In genomic region chr11:12060385-12060980, GRCh38 we compare ENCODE assay signal across 15 cellular contexts. TPM values are rescaled to one million over a fixed set of nuclear protein-coding genes. Genes with fewer than 3 reads are reported as not detected.
A peak's percentile ranks its signal among the peaks of the same experiment; 100 is the strongest.
DNase-seq lines count a peak whose midpoint lies in the region; ATAC-seq and TF ChIP-seq lines count a peak whose summit lies in the region.
"Had no signal": no experiment of that assay in that cellular context is flagged by ENCODE, and none has a peak within 500 bp of the region (broad histone marks: within the 10 kb centered on the region; RNA-seq: fewer than 3 reads in every experiment).

No MANE protein-coding gene starts in this region.

- H3K4me2 ChIP-seq in osteoblast (ENCODE audit: insufficient read depth, low read length), result no peak overlapping the region
- H3K4me2 ChIP-seq: BLaER1 had no signal

- POLR2A ChIA-PET in activated CD4-positive, alpha-beta memory T cell treated with anti-CD3 and anti-CD28 coated beads for 36 hours (lab: Charles Lee), result interaction anchor here (0.5 kb wide), 1 partner anchor 200 kb away, joined by 3 read pairs; no protein-coding TSS in a partner anchor
- POLR2A ChIA-PET in activated CD4-positive, alpha-beta memory T cell treated with anti-CD3 and anti-CD28 coated beads, Interleukin-2, amount 10 ng/mL, durations not matched to agents 7 days and 5 days (lab: Charles Lee), result no interaction called here

- no peaks in the 10 kb centered on the region for H3K27me3 Mint-ChIP-seq in activated CD4-positive, alpha-beta memory T cell treated with anti-CD3 and anti-CD28 coated beads for 36 hours
- no peaks in the 10 kb centered on the region for H3K27me3 Mint-ChIP-seq in activated CD4-positive, alpha-beta memory T cell treated with anti-CD3 and anti-CD28 coated beads, Interleukin-2, amount 10 ng/mL, durations not matched to agents 7 days and 5 days

- TF ChIP-seq POLR2A in sigmoid colon (IDR thresholded peaks at IDR 0.05), result no peak

- WGBS in sigmoid colon, 2 donors, result 50 to 81% methylated on average over 4 of the region's 4 CpGs

- H3K4me3 Mint-ChIP-seq in activated CD4-positive, alpha-beta memory T cell treated with anti-CD3 and anti-CD28 coated beads for 36 hours, result no peak overlapping the region
- no peak overlapping the region for H3K4me3 Mint-ChIP-seq in activated CD4-positive, alpha-beta memory T cell treated with anti-CD3 and anti-CD28 coated beads, Interleukin-2, amount 10 ng/mL, durations not matched to agents 7 days and 5 days
- H3K4me3 Mint-ChIP-seq: IgD-negative memory B cell had no signal

- no peak for TF ChIP-seq EP300 in sigmoid colon (IDR thresholded peaks at IDR 0.05)

- CTCF ChIA-PET in activated CD4-positive, alpha-beta memory T cell treated with anti-CD3 and anti-CD28 coated beads for 36 hours (lab: Charles Lee), result interaction anchor here (1.2 to 1.8 kb wide), 3 partner anchors 12 to 229 kb away, joined by 3 to 8 read pairs (median 4); no protein-coding TSS in a partner anchor
- CTCF ChIA-PET in activated CD4-positive, alpha-beta memory T cell treated with anti-CD3 and anti-CD28 coated beads, Interleukin-2, amount 10 ng/mL, durations not matched to agents 7 days and 5 days (lab: Charles Lee), result interaction anchor here (1.6 to 2.1 kb wide), 3 partner anchors 13 to 221 kb away, joined by 6 to 7 read pairs (median 6); no protein-coding TSS in a partner anchor

- H3K27ac ChIP-seq in sigmoid colon, result no peak overlapping the region
- no peak overlapping the region for H3K27ac ChIP-seq in osteoblast (ENCODE audit: low read depth, low read length)
- H3K27ac ChIP-seq: 22Rv1, BLaER1 had no signal

- ATAC-seq in left lobe of liver (peak; percentile 59), GM21423 (IDR thresholded peaks at IDR 0.05; ENCODE audit: unreplicated experiment) (no peak), HG03108 (IDR thresholded peaks at IDR 0.05; ENCODE audit: unreplicated experiment) (no peak)

- DNase-seq in activated CD4-positive, alpha-beta memory T cell treated with anti-CD3 and anti-CD28 coated beads for 36 hours, result peak; percentile 3
- no peak for DNase-seq in activated CD4-positive, alpha-beta memory T cell treated with anti-CD3 and anti-CD28 coated beads, Interleukin-2, amount 10 ng/mL, durations not matched to agents 7 days and 5 days
- DNase-seq in cerebellar nuclear complex (lab: John Stamatoyannopoulos, UW) (peak; percentile 47 to 67), left lobe of liver (ENCODE audit: low spot score) (no peak), sigmoid colon (peak; percentile 33), osteoblast (ENCODE audit: insufficient read length, low spot score, missing footprints) (no peak)
- DNase-seq: AML-193, DMS79, H7 had no signal

- peaks cover 2% of the 10 kb centered on the region for H3K4me1 Mint-ChIP-seq in activated CD4-positive, alpha-beta memory T cell treated with anti-CD3 and anti-CD28 coated beads for 36 hours (ENCODE audit: low read depth)
- peaks cover 13% of the 10 kb centered on the region for H3K4me1 Mint-ChIP-seq in activated CD4-positive, alpha-beta memory T cell treated with anti-CD3 and anti-CD28 coated beads, Interleukin-2, amount 10 ng/mL, durations not matched to agents 7 days and 5 days
- H3K4me1 Mint-ChIP-seq: IgD-negative memory B cell had no signal

- no peaks in the 10 kb centered on the region for H3K36me3 ChIP-seq in sigmoid colon
- H3K36me3 ChIP-seq in osteoblast (ENCODE audit: insufficient read depth, low read length), result no peaks in the 10 kb centered on the region
- H3K36me3 ChIP-seq: BLaER1 had no signal

- H3K36me3 Mint-ChIP-seq in activated CD4-positive, alpha-beta memory T cell treated with anti-CD3 and anti-CD28 coated beads for 36 hours, result no peaks in the 10 kb centered on the region
- peaks cover 8% of the 10 kb centered on the region for H3K36me3 Mint-ChIP-seq in activated CD4-positive, alpha-beta memory T cell treated with anti-CD3 and anti-CD28 coated beads, Interleukin-2, amount 10 ng/mL, durations not matched to agents 7 days and 5 days (ENCODE audit: low read depth)
- H3K36me3 Mint-ChIP-seq: IgD-negative memory B cell had no signal

- H3K9me3 ChIP-seq in sigmoid colon (no peaks in the 10 kb centered on the region), osteoblast (ENCODE audit: low read depth, low read length) (no peaks in the 10 kb centered on the region)

- H3K4me1 ChIP-seq in sigmoid colon, result no peaks in the 10 kb centered on the region
- no peaks in the 10 kb centered on the region for H3K4me1 ChIP-seq in osteoblast (ENCODE audit: insufficient read depth, low read length)

- intact Hi-C loops in activated CD4-positive, alpha-beta memory T cell treated with anti-CD3 and anti-CD28 coated beads for 36 hours (cut with micrococcal nuclease), result no loop called here
- intact Hi-C loops in sigmoid colon (cut with DNase I), result no loop called here

- no peak overlapping the region for H3K27ac Mint-ChIP-seq in activated CD4-positive, alpha-beta memory T cell treated with anti-CD3 and anti-CD28 coated beads for 36 hours
- H3K27ac Mint-ChIP-seq in activated CD4-positive, alpha-beta memory T cell treated with anti-CD3 and anti-CD28 coated beads, Interleukin-2, amount 10 ng/mL, durations not matched to agents 7 days and 5 days, result no peak overlapping the region
- H3K27ac Mint-ChIP-seq: IgD-negative memory B cell had no signal

- no peaks in the 10 kb centered on the region for H4K20me1 ChIP-seq in osteoblast (ENCODE audit: insufficient read depth, low read length)
- H4K20me1 ChIP-seq: BLaER1 had no signal

- no peak for TF ChIP-seq CTCF in sigmoid colon (IDR thresholded peaks at IDR 0.05)
- TF ChIP-seq CTCF in osteoblast (IDR thresholded peaks at IDR 0.05; ENCODE audit: extremely low read depth, low read depth, low read length), result no peak

- H2AFZ ChIP-seq in osteoblast (ENCODE audit: low read length), result no peak overlapping the region

- H3K79me2 ChIP-seq in osteoblast (ENCODE audit: insufficient read depth, low read length), result no peaks in the 10 kb centered on the region

- H3K9me3 Mint-ChIP-seq in activated CD4-positive, alpha-beta memory T cell treated with anti-CD3 and anti-CD28 coated beads for 36 hours, result peaks cover 14% of the 10 kb centered on the region
- H3K9me3 Mint-ChIP-seq in activated CD4-positive, alpha-beta memory T cell treated with anti-CD3 and anti-CD28 coated beads, Interleukin-2, amount 10 ng/mL, durations not matched to agents 7 days and 5 days, result peaks cover 19% of the 10 kb centered on the region

- no peak overlapping the region for H3K4me3 ChIP-seq in sigmoid colon
- H3K4me3 ChIP-seq in osteoblast (ENCODE audit: insufficient read depth, low read length), result no peak overlapping the region
- H3K4me3 ChIP-seq: BLaER1 had no signal

- no peaks in the 10 kb centered on the region for H3K27me3 ChIP-seq in sigmoid colon
- H3K27me3 ChIP-seq in osteoblast (ENCODE audit: insufficient read depth, low read length), result no peaks in the 10 kb centered on the region
- H3K27me3 ChIP-seq: BLaER1 had no signal

RNA-seq across cellular contexts. Expression of gene MICAL2, which starts 49.9 kb away (rescaled TPM):
- total RNA-seq in activated CD4-positive, alpha-beta memory T cell treated with anti-CD3 and anti-CD28 coated beads for 36 hours, result 100 to 1,000 TPM; 213 to 220 TPM
- 100 to 1,000 TPM; 135 to 143 TPM for total RNA-seq in activated CD4-positive, alpha-beta memory T cell treated with anti-CD3 and anti-CD28 coated beads, Interleukin-2, amount 10 ng/mL, durations not matched to agents 7 days and 5 days
- 47.8 TPM for total RNA-seq in left lobe of liver
- 100 to 1,000 TPM; 115 to 145 (median 130) TPM for total RNA-seq in sigmoid colon
- polyA plus RNA-seq in sigmoid colon, result 10 to 100 TPM; 36.6 to 92.2 (median 91.1) TPM
- total RNA-seq in osteoblast, result 109 and 156 TPM in 2 replicates

RNA-seq across cellular contexts. Expression of gene DKK3, which starts 52.1 kb away (rescaled TPM):
- not detected for total RNA-seq in activated CD4-positive, alpha-beta memory T cell treated with anti-CD3 and anti-CD28 coated beads for 36 hours
- total RNA-seq in activated CD4-positive, alpha-beta memory T cell treated with anti-CD3 and anti-CD28 coated beads, Interleukin-2, amount 10 ng/mL, durations not matched to agents 7 days and 5 days, result not detected
- total RNA-seq in left lobe of liver (5.5 TPM), sigmoid colon (100 to 1,000 TPM in 2 of 4 donors, 10 to 100 TPM in 2; 83.6 to 181 (median 95.0) TPM), osteoblast (52.2 and 72.4 TPM in 2 replicates)
- polyA plus RNA-seq in sigmoid colon, result 10 to 100 TPM in 1 of 3 donors, 1 to 10 TPM in 2; 6.0 to 15.2 (median 9.0) TPM
- total RNA-seq: HT-29 had no signal
- polyA plus RNA-seq: IgD-negative memory B cell had no signal

Comparison
In these comparisons a context has a peak if more than half of its experiments do, and no peak if none do; other contexts are left out.
1. DNase-seq: peak in activated CD4-positive, alpha-beta memory T cell treated with anti-CD3 and anti-CD28 coated beads for 36 hours (single experiment), cerebellar nuclear complex (2 of 2) and sigmoid colon (single experiment); none in activated CD4-positive, alpha-beta memory T cell treated with anti-CD3 and anti-CD28 coated beads, Interleukin-2, amount 10 ng/mL, durations not matched to agents 7 days and 5 days (single experiment), left lobe of liver (single experiment) and osteoblast (single experiment).